ENCODE assay signal across 23 cellular contexts in genomic region chr20:51796332-51796731, GRCh38. TPM values are rescaled to one million over a fixed set of nuclear protein-coding genes. Genes with fewer than 3 reads are reported as not detected.
"Had no signal": no experiment of that assay in that cellular context is flagged by ENCODE, and none has a peak within 500 bp of the region (broad histone marks: within the 10 kb centered on the region; RNA-seq: fewer than 3 reads in every experiment).

No MANE protein-coding gene starts in this region.

- H3K27me3 ChIP-seq: brain microvascular endothelial cell, pancreas had no signal

- H3K36me3 ChIP-seq: brain microvascular endothelial cell, neutrophil, pancreas, sigmoid colon, spleen, thoracic aorta had no signal

- H3K4me3 Mint-ChIP-seq: activated CD4-positive, alpha-beta T cell treated with anti-CD3 and anti-CD28 coated beads, Interleukin-2, amount 10 ng/mL, durations not matched to agents 7 days and 5 days; activated CD8-positive, alpha-beta T cell treated with anti-CD3 and anti-CD28 coated beads, Interleukin-2, amount 10 ng/mL, durations not matched to agents 7 days and 5 days; activated naive CD4-positive, alpha-beta T cell treated with anti-CD3 and anti-CD28 coated beads, Interleukin-2, amount 10 ng/mL, durations not matched to agents 7 days and 5 days; activated naive CD8-positive, alpha-beta T cell treated with anti-CD3 and anti-CD28 coated beads, Interleukin-2, amount 50 U/mL, for 24 hours; immature natural killer cell; naive B cell; stimulated activated memory B cell treated with anti-CD40 and anti-IgM and Interleukin-4, amounts not matched to agents 10 μg/mL and 1 μg/mL and 100 μg/mL, for 72 hours had no signal

- DNase-seq: activated CD4-positive, alpha-beta T cell treated with anti-CD3 and anti-CD28 coated beads, Interleukin-2, amount 10 ng/mL, durations not matched to agents 7 days and 5 days; activated CD8-positive, alpha-beta T cell treated with anti-CD3 and anti-CD28 coated beads, Interleukin-2, amount 10 ng/mL, durations not matched to agents 7 days and 5 days; activated effector memory CD4-positive, alpha-beta T cell treated with Interleukin-2 at 50 U/mL for 16 hours; activated naive CD4-positive, alpha-beta T cell treated with anti-CD3 and anti-CD28 coated beads, Interleukin-2, amount 10 ng/mL, durations not matched to agents 7 days and 5 days; activated naive CD8-positive, alpha-beta T cell treated with anti-CD3 and anti-CD28 coated beads, Interleukin-2, amount 50 U/mL, for 24 hours; activated T-cell treated with anti-CD3 and anti-CD28 coated beads, Interleukin-2, amount 50 U/mL, for 48 hours; anterior cingulate cortex; brain microvascular endothelial cell; central memory CD4-positive, alpha-beta T cell; immature natural killer cell; kidney glomerular epithelial cell; left ventricle myocardium superior; mucosa of descending colon; naive B cell; pancreas; sigmoid colon; spleen; stimulated activated CD4-positive, alpha-beta T cell treated with anti-CD3 and anti-CD28 coated beads, Interleukin-4, amount 100 ng/mL, for 4 hours; T1000 had no signal

- H3K9me3 ChIP-seq: mucosa of descending colon, neutrophil, pancreas, sigmoid colon, spleen, thoracic aorta had no signal

- H3K27ac Mint-ChIP-seq: activated CD4-positive, alpha-beta T cell treated with anti-CD3 and anti-CD28 coated beads, Interleukin-2, amount 10 ng/mL, durations not matched to agents 7 days and 5 days; activated CD8-positive, alpha-beta T cell treated with anti-CD3 and anti-CD28 coated beads, Interleukin-2, amount 10 ng/mL, durations not matched to agents 7 days and 5 days; activated naive CD4-positive, alpha-beta T cell treated with anti-CD3 and anti-CD28 coated beads, Interleukin-2, amount 10 ng/mL, durations not matched to agents 7 days and 5 days; activated naive CD8-positive, alpha-beta T cell treated with anti-CD3 and anti-CD28 coated beads, Interleukin-2, amount 50 U/mL, for 24 hours; immature natural killer cell; naive B cell; stimulated activated memory B cell treated with anti-CD40 and anti-IgM and Interleukin-4, amounts not matched to agents 10 μg/mL and 1 μg/mL and 100 μg/mL, for 72 hours had no signal

- H3K9me3 Mint-ChIP-seq: activated CD4-positive, alpha-beta T cell treated with anti-CD3 and anti-CD28 coated beads, Interleukin-2, amount 10 ng/mL, durations not matched to agents 7 days and 5 days; activated naive CD4-positive, alpha-beta T cell treated with anti-CD3 and anti-CD28 coated beads, Interleukin-2, amount 10 ng/mL, durations not matched to agents 7 days and 5 days; activated naive CD8-positive, alpha-beta T cell treated with anti-CD3 and anti-CD28 coated beads, Interleukin-2, amount 50 U/mL, for 24 hours; immature natural killer cell; stimulated activated memory B cell treated with anti-CD40 and anti-IgM and Interleukin-4, amounts not matched to agents 10 μg/mL and 1 μg/mL and 100 μg/mL, for 72 hours had no signal

- H3K4me3 ChIP-seq: mucosa of descending colon, pancreas, sigmoid colon, spleen, thoracic aorta had no signal

- H3K27ac ChIP-seq: brain microvascular endothelial cell, neutrophil, pancreas, sigmoid colon, spleen, thoracic aorta had no signal

- H3K36me3 Mint-ChIP-seq: activated naive CD4-positive, alpha-beta T cell treated with anti-CD3 and anti-CD28 coated beads, Interleukin-2, amount 10 ng/mL, durations not matched to agents 7 days and 5 days; immature natural killer cell; naive B cell; stimulated activated memory B cell treated with anti-CD40 and anti-IgM and Interleukin-4, amounts not matched to agents 10 μg/mL and 1 μg/mL and 100 μg/mL, for 72 hours had no signal

- ATAC-seq: activated CD4-positive, CD25-positive, alpha-beta regulatory T cell treated with anti-CD3 and anti-CD28 coated beads, Interleukin-2, amount 50 U/mL, for 24 hours; activated CD8-positive, alpha-beta T cell treated with anti-CD3 and anti-CD28 coated beads, Interleukin-2, amount 10 ng/mL, durations not matched to agents 7 days and 5 days; activated naive CD8-positive, alpha-beta T cell treated with anti-CD3 and anti-CD28 coated beads, Interleukin-2, amount 50 U/mL, for 24 hours; left ventricle myocardium superior; mucosa of descending colon; pancreas; stimulated activated memory B cell treated with anti-CD40 and anti-IgM and Interleukin-4, amounts not matched to agents 10 μg/mL and 1 μg/mL and 100 μg/mL, for 72 hours had no signal

RNA-seq across cellular contexts. Expression of gene SALL4, which starts 6.0 kb away (rescaled TPM):
- total RNA-seq: activated CD8-positive, alpha-beta T cell treated with anti-CD3 and anti-CD28 coated beads, Interleukin-2, amount 10 ng/mL, durations not matched to agents 7 days and 5 days; left ventricle myocardium superior; thoracic aorta had no signal
